15 cellular contexts compared by ENCODE assay signal in genomic region chr6:1199981-1200637, GRCh38.
"Had no signal": no experiment of that assay in that cellular context is flagged by ENCODE, and none has a peak within 500 bp of the region (broad histone marks: within the 10 kb centered on the region; RNA-seq: fewer than 3 reads in every experiment).

No MANE protein-coding gene starts in this region.

- ATAC-seq: left lung, T-helper 17 cell had no signal

- H3K4me1 ChIP-seq: adrenal gland, left lung, tibial artery, vagina had no signal

- H3K27me3 ChIP-seq: adrenal gland, left lung, ovary, tibial artery, vagina had no signal

- H3K4me3 ChIP-seq: adrenal gland, left lung, ovary, tibial artery, vagina had no signal

- H3K9me3 ChIP-seq: adrenal gland, left lung, ovary, vagina had no signal

- H3K36me3 ChIP-seq: adrenal gland, left lung, ovary, tibial artery, vagina had no signal

- DNase-seq: activated CD4-positive, alpha-beta T cell treated with anti-CD3 and anti-CD28 coated beads, Interleukin-2, amount 50 U/mL, for 1 hour; activated CD4-positive, CD25-positive, alpha-beta regulatory T cell; activated naive CD4-positive, alpha-beta T cell treated with anti-CD3 and anti-CD28 coated beads, Interleukin-2, amount 50 U/mL, for 16 hours; activated T-cell treated with anti-CD3 and anti-CD28 coated beads for 4 hours; adrenal gland; caudate nucleus; cortex of kidney; effector CD8-positive, alpha-beta T cell; immature natural killer cell; left lung; ovary; small intestine; T-helper 17 cell; tibial artery had no signal

- H3K27ac ChIP-seq: adrenal gland, left lung, ovary, tibial artery, vagina had no signal
